Comparison of ENCODE assay signal across 1 cellular context in genomic region chr9:18989097-18989496, GRCh38.
TF ChIP-seq lines count a peak whose summit lies in the region.

No MANE protein-coding gene starts in this region.

TF ChIP-seq in SK-N-SH treated with all-trans-retinoic acid at 6 μM for 48 hours, 23 proteins besides CTCF, POLR2A, EP300 and RAD21 (continued from another document):
- no peak for TF ChIP-seq POU6F1 (CRISPR knock-in tag; IDR thresholded peaks at IDR 0.05; ENCODE audit: borderline replicate concordance, low read depth)
- no peak for TF ChIP-seq GLIS3 (CRISPR knock-in tag; IDR thresholded peaks at IDR 0.05)
TF ChIP-seq in SK-N-SH treated with all-trans-retinoic acid at 6 μM for 48 hours: peak in this region for 0.
